In genomic region chr13:40789275-40790231, GRCh38 we compare ENCODE assay signal across 8 cellular contexts. TPM values are rescaled to one million over a fixed set of nuclear protein-coding genes. Genes with fewer than 3 reads are reported as not detected.
A peak's percentile ranks its signal among the peaks of the same experiment; 100 is the strongest.
DNase-seq lines count a peak whose midpoint lies in the region; ATAC-seq and TF ChIP-seq lines count a peak whose summit lies in the region.

Gene SLC25A15, plus strand, starts transcription at chr13:40789611. Its CDS starts 3,616 bp downstream, at chr13:40793227.

- H3K4me1 Mint-ChIP-seq in activated CD8-positive, alpha-beta T cell treated with anti-CD3 and anti-CD28 coated beads, Interleukin-2, amount 10 ng/mL, durations not matched to agents 7 days and 5 days (ENCODE audit: low read depth), result peaks cover 50% of the 10 kb centered on the region

- H3K36me3 Mint-ChIP-seq in activated CD8-positive, alpha-beta T cell treated with anti-CD3 and anti-CD28 coated beads, Interleukin-2, amount 10 ng/mL, durations not matched to agents 7 days and 5 days (ENCODE audit: low read depth), result peaks cover 2% of the 10 kb centered on the region

- DNase-seq in BJ (ENCODE audit: low read depth) (no peak), NCI-H69 (lab: John Stamatoyannopoulos, UW) (peak; percentile 82), medulla oblongata (ENCODE audit: extremely low spot score) (peak; percentile 37)
- DNase-seq in activated CD8-positive, alpha-beta T cell treated with anti-CD3 and anti-CD28 coated beads, Interleukin-2, amount 10 ng/mL, durations not matched to agents 7 days and 5 days, result peak; percentile 77
- DNase-seq in effector memory CD4-positive, alpha-beta T cell, result peak; percentile 49 to 66 (median 54)
- DNase-seq in stimulated activated CD8-positive, alpha-beta memory T cell treated with anti-CD3 and anti-CD28 coated beads, Interleukin-12 subunit alpha, Interleukin-12 subunit beta, amount 100 ng/mL, for 1 hour (ENCODE audit: low read depth), result peak; percentile 54

- H3K27me3 ChIP-seq in BJ (ENCODE audit: control insufficient read depth, insufficient read depth, low read length), result no peaks in the 10 kb centered on the region
- no peaks in the 10 kb centered on the region for H3K27me3 ChIP-seq in effector memory CD4-positive, alpha-beta T cell (replicated peaks; ENCODE audit: control insufficient read depth, insufficient read depth, low read length, poor library complexity, severe bottlenecking)

- H3K4me1 ChIP-seq in effector memory CD4-positive, alpha-beta T cell (ENCODE audit: control insufficient read depth, insufficient read depth, low read length, poor library complexity, severe bottlenecking), result peaks cover 8% of the 10 kb centered on the region

- H3K27me3 Mint-ChIP-seq in activated CD8-positive, alpha-beta T cell treated with anti-CD3 and anti-CD28 coated beads, Interleukin-2, amount 10 ng/mL, durations not matched to agents 7 days and 5 days (ENCODE audit: low read depth), result no peaks in the 10 kb centered on the region

- H3K4me3 ChIP-seq in BJ (ENCODE audit: low read depth, low read length), result peak within 1 kb of the TSS; percentile 58
- peak within 1 kb of the TSS; percentile 60 for H3K4me3 ChIP-seq in effector memory CD4-positive, alpha-beta T cell (ENCODE audit: insufficient read depth, low read depth, low read length, poor library complexity, severe bottlenecking)

- in situ Hi-C loops in GM18951 (cut with MboI; ENCODE audit: low sequenced_read_pairs, unreplicated experiment), result no loop called here

- ATAC-seq in HG03139 (IDR thresholded peaks at IDR 0.05; ENCODE audit: unreplicated experiment), result peak; percentile 69
- ATAC-seq in activated CD8-positive, alpha-beta T cell treated with anti-CD3 and anti-CD28 coated beads, Interleukin-2, amount 10 ng/mL, durations not matched to agents 7 days and 5 days, result peak; percentile 94

- H3K36me3 ChIP-seq in BJ (ENCODE audit: control insufficient read depth, insufficient read depth, low read length), result no peaks in the 10 kb centered on the region
- H3K36me3 ChIP-seq in effector memory CD4-positive, alpha-beta T cell (ENCODE audit: control insufficient read depth, insufficient read depth, low read length), result no peaks in the 10 kb centered on the region

- no peaks in the 10 kb centered on the region for H3K9me3 ChIP-seq in effector memory CD4-positive, alpha-beta T cell (ENCODE audit: control insufficient read depth, low read length)

- POLR2A ChIA-PET in BJ (lab: Charles Lee), result interaction anchor here (0.5 kb wide), 1 partner anchor 264 kb away, joined by 4 read pairs; no protein-coding TSS in a partner anchor
- POLR2A ChIA-PET in activated CD8-positive, alpha-beta T cell treated with anti-CD3 and anti-CD28 coated beads, Interleukin-2, amount 10 ng/mL, durations not matched to agents 7 days and 5 days (lab: Charles Lee), result interaction anchor here (0.8 to 1.4 kb wide), 3 partner anchors 12 to 19 kb away, joined by 3 to 5 read pairs (median 3); no protein-coding TSS in a partner anchor

- peak; percentile 84 for TF ChIP-seq POLR2A in GM18951 (IDR thresholded peaks at IDR 0.05; ENCODE audit: extremely low read depth, insufficient read depth, insufficient read length)

- H3K27ac ChIP-seq in effector memory CD4-positive, alpha-beta T cell (ENCODE audit: insufficient read depth, low read length, poor library complexity, severe bottlenecking), result peak within 1 kb of the TSS; percentile 63

- CTCF ChIA-PET in BJ (lab: Yijun Ruan, JAX), result interaction anchor here (0.8 to 7.0 kb wide), 8 partner anchors 10 to 264 kb away, joined by 3 to 61 read pairs (median 3); no protein-coding TSS in a partner anchor
- CTCF ChIA-PET in activated CD8-positive, alpha-beta T cell treated with anti-CD3 and anti-CD28 coated beads, Interleukin-2, amount 10 ng/mL, durations not matched to agents 7 days and 5 days (lab: Charles Lee), result interaction anchor here (0.9 to 3.0 kb wide), 9 partner anchors 9 to 225 kb away, joined by 3 to 24 read pairs (median 5); partner anchors contain the start of gene MRPS31

- peak within 1 kb of the TSS; percentile 77 for H3K27ac Mint-ChIP-seq in activated CD8-positive, alpha-beta T cell treated with anti-CD3 and anti-CD28 coated beads, Interleukin-2, amount 10 ng/mL, durations not matched to agents 7 days and 5 days

- no peaks in the 10 kb centered on the region for H3K9me3 Mint-ChIP-seq in activated CD8-positive, alpha-beta T cell treated with anti-CD3 and anti-CD28 coated beads, Interleukin-2, amount 10 ng/mL, durations not matched to agents 7 days and 5 days (ENCODE audit: insufficient read depth)

- no peak for TF ChIP-seq CTCF in BJ (IDR thresholded peaks at IDR 0.05; ENCODE audit: insufficient read depth, low read depth, low read length)

- H3K4me3 Mint-ChIP-seq in activated CD8-positive, alpha-beta T cell treated with anti-CD3 and anti-CD28 coated beads, Interleukin-2, amount 10 ng/mL, durations not matched to agents 7 days and 5 days, result peak within 1 kb of the TSS; percentile 79

RNA-seq across cellular contexts. Expression of gene SLC25A15, which starts in this region (rescaled TPM):
- polyA plus RNA-seq in BJ (2011; rRNA removed), result 4.7 and 5.9 TPM in 2 replicates
- polyA minus RNA-seq in BJ (2011; rRNA and poly(A)+ RNA removed), result 7.1 and 17.1 TPM in 2 replicates
- total RNA-seq in activated CD8-positive, alpha-beta T cell treated with anti-CD3 and anti-CD28 coated beads, Interleukin-2, amount 10 ng/mL, durations not matched to agents 7 days and 5 days, result 10 to 100 TPM; 13.4 to 13.5 TPM
